ENCODE assay signal across 24 cellular contexts in genomic region chr6:17341891-17342290, GRCh38.
"Had no signal": no experiment of that assay in that cellular context is flagged by ENCODE, and none has a peak within 500 bp of the region (broad histone marks: within the 10 kb centered on the region; RNA-seq: fewer than 3 reads in every experiment).

No MANE protein-coding gene starts in this region.

- H3K36me3 ChIP-seq: neural progenitor cell, ovary, right lobe of liver, sigmoid colon, stomach, thoracic aorta, thyroid gland, tibial nerve, upper lobe of left lung, vagina had no signal

- H3K9me3 ChIP-seq: ovary, psoas muscle, right lobe of liver, sigmoid colon, stomach, thoracic aorta, thyroid gland, tibial nerve, upper lobe of left lung, vagina had no signal

- H3K9ac ChIP-seq: neural progenitor cell, parathyroid adenoma had no signal

- H3K4me2 ChIP-seq: neural progenitor cell had no signal

- H3K4me3 ChIP-seq: neural progenitor cell, ovary, psoas muscle, right lobe of liver, sigmoid colon, stomach, thoracic aorta, thyroid gland, tibial nerve, upper lobe of left lung, vagina had no signal

- H3K79me2 ChIP-seq: parathyroid adenoma had no signal

- H3K27me3 ChIP-seq: neural progenitor cell, ovary, right lobe of liver, sigmoid colon, stomach, thyroid gland, tibial nerve, upper lobe of left lung, vagina had no signal

- ATAC-seq: psoas muscle; right cardiac atrium; right lobe of liver; stimulated activated effector memory CD8-positive, alpha-beta T cell treated with anti-CD3 and anti-CD28 coated beads, Interleukin-12 subunit alpha, Interleukin-12 subunit beta, amount 100 ng/mL, for 72 hours; stimulated activated naive B cell treated with anti-CD40 and anti-IgM and Interleukin-4, amounts not matched to agents 10 μg/mL and 1 μg/mL and 100 μg/mL, for 72 hours had no signal

- H3K4me1 ChIP-seq: neural progenitor cell, parathyroid adenoma, psoas muscle, right lobe of liver, stomach, thyroid gland, tibial nerve, upper lobe of left lung, vagina had no signal

- DNase-seq: occipital lobe; ovary; posterior cingulate gyrus; psoas muscle; right cardiac atrium; right lobe of liver; sigmoid colon; small intestine; stimulated activated CD4-positive, alpha-beta T cell treated with anti-CD3 and anti-CD28 coated beads, Interleukin-15, amount 100 ng/mL, for 24 hours; stimulated activated CD4-positive, alpha-beta T cell treated with anti-CD3 and anti-CD28 coated beads, Interleukin-2, amount 100 ng/mL, for 24 hours; stimulated activated CD4-positive, alpha-beta T cell treated with anti-CD3 and anti-CD28 coated beads, Interleukin-2, amount 100 ng/mL, for 48 hours; stimulated activated CD4-positive, alpha-beta T cell treated with anti-CD3 and anti-CD28 coated beads, Interleukin-4, amount 100 ng/mL, for 24 hours; stimulated activated naive B cell treated with anti-CD40 and anti-IgM and Interleukin-4, amounts not matched to agents 10 μg/mL and 1 μg/mL and 100 μg/mL, for 72 hours; stimulated activated naive CD4-positive, alpha-beta T cell treated with Interleukin-2 at 50 U/mL for 16 hours; stomach; thyroid gland; trophoblast cell; upper lobe of left lung had no signal

- H3K27ac ChIP-seq: neural progenitor cell, ovary, parathyroid adenoma, psoas muscle, right lobe of liver, sigmoid colon, stomach, thoracic aorta, thyroid gland, tibial nerve, upper lobe of left lung, vagina had no signal

- H2AFZ ChIP-seq: neural progenitor cell, parathyroid adenoma had no signal
